Comparison of ENCODE assay signal across 1 cellular context in genomic region chr12:115946867-115947695, GRCh38.
TF ChIP-seq lines count a peak whose summit lies in the region.

No MANE protein-coding gene starts in this region.

TF ChIP-seq in GM23338, 12 proteins besides CTCF, POLR2A, EP300 and RAD21 (continued from another document):
- TF ChIP-seq ETS1 (IDR thresholded peaks at IDR 0.05) (no peak), EZH2phosphoT487 (IDR thresholded peaks at IDR 0.05; ENCODE audit: unreplicated experiment) (no peak), JUNB (IDR thresholded peaks at IDR 0.05; ENCODE audit: unreplicated experiment) (no peak), ZNF114 (CRISPR knock-in tag; IDR thresholded peaks at IDR 0.05) (no peak), CREB1 (CRISPR knock-in tag; IDR thresholded peaks at IDR 0.05; ENCODE audit: low read depth) (no peak), EZH2 (IDR thresholded peaks at IDR 0.05; ENCODE audit: low read depth, unreplicated experiment) (no peak), REST (IDR thresholded peaks at IDR 0.05; ENCODE audit: unreplicated experiment) (no peak), ZNF331 (CRISPR knock-in tag; IDR thresholded peaks at IDR 0.05; ENCODE audit: low read depth) (no peak), POLR2AphosphoS5 (IDR thresholded peaks at IDR 0.05; ENCODE audit: low read depth) (no peak)
